In genomic region chr13:93446256-93446655, GRCh38 we compare ENCODE assay signal across 24 cellular contexts.
"Had no signal": no experiment of that assay in that cellular context is flagged by ENCODE, and none has a peak within 500 bp of the region (broad histone marks: within the 10 kb centered on the region; RNA-seq: fewer than 3 reads in every experiment).

No MANE protein-coding gene starts in this region.

- H3K27me3 ChIP-seq: dorsolateral prefrontal cortex, gastrocnemius medialis, ovary, sigmoid colon, transverse colon had no signal

- H3K4me1 ChIP-seq: gastrocnemius medialis, psoas muscle, sigmoid colon, transverse colon had no signal

- DNase-seq: dorsolateral prefrontal cortex; effector CD4-positive, alpha-beta T cell; foreskin fibroblast; gastrocnemius medialis; head of caudate nucleus; natural killer cell; occipital lobe; ovary; posterior cingulate gyrus; psoas muscle; right cardiac atrium; sigmoid colon; stimulated activated CD4-positive, alpha-beta T cell treated with anti-CD3 and anti-CD28 coated beads, Interleukin-2, amount 100 ng/mL, for 24 hours; stimulated activated CD4-positive, alpha-beta T cell treated with anti-CD3 and anti-CD28 coated beads, Interleukin-4, amount 100 ng/mL, for 4 hours; stimulated activated naive CD8-positive, alpha-beta T cell treated with anti-CD3 and anti-CD28 coated beads, Interleukin-15, Interleukin-2, amounts not matched to agents 100 U/mL and 50 U/mL, for 24 hours; substantia nigra; transverse colon had no signal

- H3K4me3 ChIP-seq: dorsolateral prefrontal cortex, gastrocnemius medialis, lung, ovary, psoas muscle, sigmoid colon, transverse colon had no signal

- FAIRE-seq: colon, keratinocyte had no signal

- H3K9me3 ChIP-seq: gastrocnemius medialis, ovary, psoas muscle, sigmoid colon, transverse colon had no signal

- H3K27ac ChIP-seq: dorsolateral prefrontal cortex, epithelial cell of prostate, gastrocnemius medialis, ovary, psoas muscle, sigmoid colon, transverse colon had no signal

- ATAC-seq: esophagus mucosa; gastrocnemius medialis; left lobe of liver; natural killer cell; psoas muscle; right cardiac atrium; stimulated activated memory B cell treated with anti-CD40 and anti-IgM and Interleukin-4, amounts not matched to agents 10 μg/mL and 1 μg/mL and 100 μg/mL, for 72 hours; stimulated activated naive CD8-positive, alpha-beta T cell treated with anti-CD3 and anti-CD28 coated beads, Interleukin-15, Interleukin-2, amounts not matched to agents 100 U/mL and 50 U/mL, for 24 hours had no signal

- H3K36me3 ChIP-seq: gastrocnemius medialis, ovary, sigmoid colon, transverse colon had no signal
